In genomic region chr9:124835026-124835501, GRCh38 we compare ENCODE assay signal across 6 cellular contexts. TPM values are rescaled to one million over a fixed set of nuclear protein-coding genes. Genes with fewer than 3 reads are reported as not detected.
DNase-seq lines count a peak whose midpoint lies in the region; ATAC-seq and TF ChIP-seq lines count a peak whose summit lies in the region.

No MANE protein-coding gene starts in this region.

- 49% methylated on average over 13 of the region's 13 CpGs for WGBS in prostate gland

- TF ChIP-seq CTCF in brain microvascular endothelial cell (IDR thresholded peaks at IDR 0.05; ENCODE audit: low read depth, low read length, missing control alignments) (no peak), prostate gland (IDR thresholded peaks at IDR 0.05) (no peak)

- in situ Hi-C loops in brain microvascular endothelial cell (cut with HindIII; ENCODE audit: low pct_ligation_motif_present, low sequenced_read_pairs): no loop called here

- H3K27me3 ChIP-seq in brain microvascular endothelial cell (replicated peaks) (no peaks in the 10 kb centered on the region), prostate gland (replicated peaks; ENCODE audit: insufficient read depth) (no peaks in the 10 kb centered on the region)

- no peak overlapping the region for H3K4me3 ChIP-seq in brain microvascular endothelial cell (ENCODE audit: low read depth, low read length)
- H3K4me3 ChIP-seq in prostate gland: no peak overlapping the region

- TF ChIP-seq POLR2A in prostate gland (IDR thresholded peaks at IDR 0.05): no peak

- intact Hi-C loops in prostate gland (cut with DNase I): no loop called here

- no peaks in the 10 kb centered on the region for H3K9me3 ChIP-seq in prostate gland

- no peaks in the 10 kb centered on the region for H3K36me3 ChIP-seq in brain microvascular endothelial cell (replicated peaks)
- H3K36me3 ChIP-seq in prostate gland: no peaks in the 10 kb centered on the region

- ATAC-seq in HG02678 (IDR thresholded peaks at IDR 0.05; ENCODE audit: unreplicated experiment): no peak

- H3K4me1 ChIP-seq in prostate gland (replicated peaks): no peaks in the 10 kb centered on the region

- H3K27ac ChIP-seq in brain microvascular endothelial cell: no peak overlapping the region
- H3K27ac ChIP-seq in prostate gland: no peak overlapping the region

- DNase-seq in NCI-H1092 (lab: John Stamatoyannopoulos, UW) (peak; percentile 82), brain microvascular endothelial cell (peak; percentile 91), prostate gland (ENCODE audit: low spot score) (peak; percentile 44), iPS-NIHi7 (ENCODE audit: extremely low spot score) (no peak), NCI-H1930 (lab: John Stamatoyannopoulos, UW) (no peak)

RNA-seq across cellular contexts. Expression of gene WDR38, which starts 18.2 kb away (rescaled TPM):
- not detected for total RNA-seq in prostate gland

RNA-seq across cellular contexts. Expression of gene RPL35, which starts 26.7 kb away (rescaled TPM):
- total RNA-seq in prostate gland: 1,000 to 10,000 TPM; 1,539 to 2,854 TPM

RNA-seq across cellular contexts. Expression of gene ARPC5L, which starts 26.9 kb away (rescaled TPM):
- total RNA-seq in prostate gland: 10 to 100 TPM; 27.8 to 41.1 TPM

RNA-seq across cellular contexts. Expression of gene OLFML2A, which starts 58.1 kb away (rescaled TPM):
- 10 to 100 TPM; 16.7 to 18.5 TPM for total RNA-seq in prostate gland

Comparison
In these comparisons a context has a peak if more than half of its experiments do, and no peak if none do; other contexts are left out.
1. DNase-seq: peak in NCI-H1092 (single experiment), brain microvascular endothelial cell (single experiment) and prostate gland (single experiment); none in iPS-NIHi7 (single experiment) and NCI-H1930 (0 of 2).